In the genomic region with DNA sequence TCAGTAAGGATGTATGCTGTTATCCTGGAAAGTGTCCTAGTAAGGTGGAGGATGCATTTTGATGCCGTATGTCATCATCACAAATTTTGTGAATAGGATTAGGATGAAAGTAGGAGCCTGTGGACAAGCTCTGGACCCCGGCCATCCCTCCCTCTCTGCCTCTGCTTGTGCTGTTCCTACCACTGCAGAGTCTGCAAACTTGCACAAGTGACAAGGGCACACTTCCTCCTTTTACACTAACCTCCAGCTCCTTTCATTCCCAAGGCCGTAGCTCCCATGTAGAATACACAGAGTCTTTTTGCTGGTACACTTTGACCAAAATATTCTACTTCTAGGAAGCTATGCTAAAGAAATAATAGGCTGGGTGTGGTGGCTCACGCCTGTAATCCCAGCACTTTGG, we compare ENCODE assay signal across 26 cellular contexts. TPM values are rescaled to one million over a fixed set of nuclear protein-coding genes. Genes with fewer than 3 reads are reported as not detected.
DNase-seq lines count a peak whose midpoint lies in the region; ATAC-seq, FAIRE-seq and TF ChIP-seq lines count a peak whose summit lies in the region.
"Had no signal": no experiment of that assay in that cellular context is flagged by ENCODE, and none has a peak within 500 bp of the region (broad histone marks: within the 10 kb centered on the region; RNA-seq: fewer than 3 reads in every experiment).

No MANE protein-coding gene starts in this region.

- CTCF ChIA-PET in GM12878 (lab: Yijun Ruan, JAX), result interaction anchor here (1.0 to 1.1 kb wide), 2 partner anchors 8 to 9 kb away, joined by 3 to 4 read pairs; no protein-coding TSS in a partner anchor

- H3K27ac ChIP-seq in left ventricle myocardium inferior (replicated peaks) (no peak overlapping the region), GM12878 (ENCODE audit: control insufficient read depth, insufficient read depth) (no peak overlapping the region), vagina (no peak overlapping the region)
- H3K27ac ChIP-seq: A549, SJSA1 had no signal

- FAIRE-seq in GM12892 (lab: Jason Lieb, UNC), result peak; percentile 82
- FAIRE-seq in GM12878 (lab: Jason Lieb, UNC), result no peak
- FAIRE-seq: A549, GM19239, HTR-8/SVneo had no signal

- RAD21 ChIA-PET in GM12878 (lab: Charles Lee; ENCODE audit: unreplicated experiment), result interaction anchor here (0.5 kb wide), 2 partner anchors 59 to 854 kb away, joined by 3 read pairs; no protein-coding TSS in a partner anchor

- no TSS peak for BruUV-seq in GM12878 (replicated peaks; lab: Mats Ljungman, UMichigan)

- TF ChIP-seq RAD21 in GM12878 (IDR thresholded peaks at IDR 0.05; ENCODE audit: insufficient read depth, low read depth, low read length), result no peak

- no peaks in the 10 kb centered on the region; the same call in 1 of the 2 replicates for H3K79me2 ChIP-seq in GM12878 (ENCODE audit: control insufficient read depth, insufficient read depth, low read length)

- H3K9ac ChIP-seq in GM12878 (ENCODE audit: control insufficient read depth, insufficient read depth, low read length), result no peak overlapping the region

- H3K9me3 ChIP-seq in left ventricle myocardium inferior (replicated peaks), result no peaks in the 10 kb centered on the region
- no peaks in the 10 kb centered on the region for H3K9me3 ChIP-seq in GM12878 (replicated peaks; ENCODE audit: control insufficient read depth, insufficient read depth, low read length)
- no peaks in the 10 kb centered on the region for H3K9me3 ChIP-seq in vagina
- H3K9me3 ChIP-seq: A549, SJSA1 had no signal

- H2AFZ ChIP-seq in GM12878 (ENCODE audit: control insufficient read depth, low read depth, low read length), result no peak overlapping the region

- POLR2A ChIA-PET in GM12878 (lab: Charles Lee), result interaction anchor here (1.2 to 2.0 kb wide), 2 partner anchors 8 to 9 kb away, joined by 4 to 5 read pairs; no protein-coding TSS in a partner anchor

- TF ChIP-seq EP300 in GM12878 (IDR thresholded peaks at IDR 0.05; ENCODE audit: borderline replicate concordance in 1 of 2, control insufficient read depth in 1 of 2, low read depth in 2 of 2, low read length in 2 of 2), result no peak

- H3K4me3 ChIP-seq in left ventricle myocardium inferior (no peak overlapping the region), GM12878 (no peak overlapping the region), vagina (no peak overlapping the region)
- H3K4me3 ChIP-seq: A549, GM23338, SJSA1 had no signal

- no peaks in the 10 kb centered on the region for H3K36me3 ChIP-seq in left ventricle myocardium inferior
- peaks cover 0 to 7% of the 10 kb centered on the region in 2 experiments; a peak in 2 of 4 replicates for H3K36me3 ChIP-seq in GM12878 (ENCODE audit: control insufficient read depth in 2 of 2, insufficient read depth in 2 of 2, low read length in 1 of 2)
- no peaks in the 10 kb centered on the region for H3K36me3 ChIP-seq in vagina
- H3K36me3 ChIP-seq: SJSA1 had no signal

- no peaks in the 10 kb centered on the region for H3K27me3 ChIP-seq in left ventricle myocardium inferior (ENCODE audit: low read depth)
- H3K27me3 ChIP-seq in GM12878 (replicated peaks in 1 of 2; ENCODE audit: control insufficient read depth in 2 of 2, insufficient read depth in 2 of 2, low read length in 1 of 2), result no peaks in the 10 kb centered on the region
- H3K27me3 ChIP-seq in vagina, result no peaks in the 10 kb centered on the region

- WGBS in GM12878 (ENCODE audit: insufficient coverage, insufficient replicate concordance, low lambda C conversion rate, missing lambda C conversion rate), result 98% methylated on average over 4 of the region's 4 CpGs

- no peak overlapping the region for H3K4me2 ChIP-seq in GM12878 (ENCODE audit: control insufficient read depth, insufficient read depth)
- H3K4me2 ChIP-seq: A549, GM23338 had no signal

- no peaks in the 10 kb centered on the region for H4K20me1 ChIP-seq in GM12878 (ENCODE audit: control insufficient read depth, insufficient read depth)

- in situ Hi-C loops in GM12878 (cut with MboI), result no loop called here

- no peak for TF ChIP-seq POLR2A in GM12892 (IDR thresholded peaks at IDR 0.05; ENCODE audit: low read depth, low read length)
- TF ChIP-seq POLR2A in GM12878 (IDR thresholded peaks at IDR 0.05; ENCODE audit: low read depth, low read length), result no peak
- no peak for TF ChIP-seq POLR2A in vagina (IDR thresholded peaks at IDR 0.05)

- intact Hi-C loops in Right ventricle myocardium superior (cut with DNase I), result no loop called here
- intact Hi-C loops in left ventricle myocardium inferior (cut with micrococcal nuclease), result no loop called here
- intact Hi-C loops in GM12878 (cut with micrococcal nuclease; ENCODE audit: unreplicated experiment), result no loop called here
- intact Hi-C loops in sciatic nerve (cut with DNase I), result no loop called here
- intact Hi-C loops in vagina (cut with DNase I), result no loop called here

- SMC1A ChIA-PET in GM12878 (lab: Charles Lee; ENCODE audit: uncharacterized antibody, unreplicated experiment), result interaction anchor here (0.7 to 1.9 kb wide), 8 partner anchors 11 to 367 kb away, joined by 3 to 6 read pairs (median 3); no protein-coding TSS in a partner anchor

- ATAC-seq in Right ventricle myocardium superior (ENCODE audit: poor library complexity) (peak; percentile 41), GM12878 (no peak), sciatic nerve (peak; percentile 69)
- ATAC-seq: A549, GM23338, HCT116, PC-3 had no signal

- peaks cover 5% of the 10 kb centered on the region for H3K4me1 ChIP-seq in left ventricle myocardium inferior
- no peaks in the 10 kb centered on the region for H3K4me1 ChIP-seq in GM12878 (ENCODE audit: control insufficient read depth, insufficient read depth, low read length)
- peaks cover 13% of the 10 kb centered on the region for H3K4me1 ChIP-seq in vagina
- H3K4me1 ChIP-seq: A549, SJSA1 had no signal

- TF ChIP-seq CTCF in left ventricle myocardium inferior (IDR thresholded peaks at IDR 0.05; ENCODE audit: borderline replicate concordance), result no peak
- no peak for TF ChIP-seq CTCF in GM12878 (IDR thresholded peaks at IDR 0.05 in 2 of 3, conservative IDR thresholded peaks at IDR 0.05 in 1 of 3; ENCODE audit: control insufficient read depth in 2 of 3, extremely low read depth in 1 of 3, insufficient read depth in 1 of 3, low read depth in 3 of 3, low read length in 3 of 3)
- no peak for TF ChIP-seq CTCF in vagina (IDR thresholded peaks at IDR 0.05)

- DNase-seq in Right ventricle myocardium superior (no peak), left ventricle myocardium inferior (no peak), GM12892 (ENCODE audit: insufficient read length) (no peak), GM12878 (ENCODE audit: low read depth, low spot score) (no peak), sciatic nerve (ENCODE audit: low spot score) (no peak), islet precursor cell (no peak), vagina (ENCODE audit: extremely low spot score in 2 of 2) (no peak)
- no peak for DNase-seq in activated naive CD4-positive, alpha-beta T cell (lab: John Stamatoyannopoulos, UW)
- DNase-seq: DMS 273 treated with DMSO at 0.1 percent for 48 hours; DND-41; Karpas-422; NCI-H1105; NCI-H2081; NCI-H2171 treated with DMSO at 0.1 percent for 48 hours; NCI-H446 treated with DMSO at 0.1 percent for 48 hours; NCI-H69; NK-92 treated with Interleukin-12 subunit alpha and Interleukin-12 subunit beta, amount 100 ng/mL, for 24 hours; PC-3; RPMI8226; SW 1271 had no signal

TF ChIP-seq in GM12878, 131 proteins besides CTCF, POLR2A, EP300 and RAD21:
- TF ChIP-seq SPI1 (IDR thresholded peaks at IDR 0.05; ENCODE audit: borderline replicate concordance, insufficient read depth, low read depth, low read length) (peak; percentile 26; the same call in 1 of the 2 replicates), EGR1 (IDR thresholded peaks at IDR 0.05; ENCODE audit: borderline replicate concordance in 1 of 2, low read depth in 2 of 2, low read length in 2 of 2) (no peak), POU2F2 (IDR thresholded peaks at IDR 0.05; ENCODE audit: borderline replicate concordance, low read depth, low read length) (no peak), NRF1 (conservative IDR thresholded peaks at IDR 0.05; ENCODE audit: low read depth, low read length) (no peak)
TF ChIP-seq in GM12878: peak in this region for 1.

RNA-seq across cellular contexts. Expression of gene TMCC3, which starts 13.3 kb away (rescaled TPM):
- total RNA-seq in Right ventricle myocardium superior, result 1.5 TPM
- total RNA-seq in left ventricle myocardium inferior, result 1.7 TPM
- 16.0 TPM for polyA plus RNA-seq in GM12892 (2012; ENCODE audit: missing spikeins)
- total RNA-seq in GM12878 (2013; cell fraction: nucleolus; rRNA removed), result 35.4 and 38.9 TPM in 2 replicates
- 12.4 and 14.2 TPM in 2 replicates for total RNA-seq in GM12878 (2014; rRNA removed)
- 12.4 and 12.5 TPM in 2 replicates for total RNA-seq in GM12878 (2014; rRNA removed; fragmentation: Illumina TruSeq; extraction: Trizol)
- 20.5 and 22.5 TPM in 2 replicates for total RNA-seq in GM12878 (2021)
- 7.7 TPM for polyA plus RNA-seq in GM12878 (2011; ENCODE audit: low read depth)
- 29.8 and 32.5 TPM in 2 replicates for polyA plus RNA-seq in GM12878 (2011; rRNA removed)
- 21.1 and 22.9 TPM in 2 replicates for polyA plus RNA-seq in GM12878 (2011; cell fraction: cytosol; rRNA removed)
- 17.9 and 19.0 TPM in 2 replicates for polyA plus RNA-seq in GM12878 (2011; cell fraction: nucleus; rRNA removed)
- polyA plus RNA-seq in GM12878 (2012), result 9.7 and 12.6 TPM in 2 replicates
- polyA plus RNA-seq in GM12878 (2014; fragmentation: Illumina TruSeq; extraction: Trizol), result 17.0 and 17.1 TPM in 2 replicates
- 1 to 10 TPM; 5.8 to 6.5 TPM for polyA plus RNA-seq in GM12878 (2014; fragmentation: Nextera tagmentation; extraction: Ambion mirVana)
- 11.1 and 12.7 TPM in 2 replicates for polyA plus RNA-seq in GM12878 (2014; rRNA removed)
- polyA plus RNA-seq in GM12878 (2016; fragmentation: Nextera tagmentation; extraction: Ambion mirVana), result 10 to 100 TPM in 1 of 2 experiments, 1 to 10 TPM in 1; 9.0 to 13.2 TPM
- polyA minus RNA-seq in GM12878 (2011; rRNA and poly(A)+ RNA removed), result 50.0 and 53.8 TPM in 2 replicates
- polyA minus RNA-seq in GM12878 (2011; cell fraction: cytosol; rRNA and poly(A)+ RNA removed), result 12.6 and 13.5 TPM in 2 replicates
- 11.5 and 17.8 TPM in 2 replicates for polyA minus RNA-seq in GM12878 (2011; cell fraction: nucleus; rRNA and poly(A)+ RNA removed)
- 24.9 TPM for total RNA-seq in sciatic nerve
- total RNA-seq in vagina, result 11.5 TPM
